Comparison of ENCODE assay signal across 8 cellular contexts in the genomic region with DNA sequence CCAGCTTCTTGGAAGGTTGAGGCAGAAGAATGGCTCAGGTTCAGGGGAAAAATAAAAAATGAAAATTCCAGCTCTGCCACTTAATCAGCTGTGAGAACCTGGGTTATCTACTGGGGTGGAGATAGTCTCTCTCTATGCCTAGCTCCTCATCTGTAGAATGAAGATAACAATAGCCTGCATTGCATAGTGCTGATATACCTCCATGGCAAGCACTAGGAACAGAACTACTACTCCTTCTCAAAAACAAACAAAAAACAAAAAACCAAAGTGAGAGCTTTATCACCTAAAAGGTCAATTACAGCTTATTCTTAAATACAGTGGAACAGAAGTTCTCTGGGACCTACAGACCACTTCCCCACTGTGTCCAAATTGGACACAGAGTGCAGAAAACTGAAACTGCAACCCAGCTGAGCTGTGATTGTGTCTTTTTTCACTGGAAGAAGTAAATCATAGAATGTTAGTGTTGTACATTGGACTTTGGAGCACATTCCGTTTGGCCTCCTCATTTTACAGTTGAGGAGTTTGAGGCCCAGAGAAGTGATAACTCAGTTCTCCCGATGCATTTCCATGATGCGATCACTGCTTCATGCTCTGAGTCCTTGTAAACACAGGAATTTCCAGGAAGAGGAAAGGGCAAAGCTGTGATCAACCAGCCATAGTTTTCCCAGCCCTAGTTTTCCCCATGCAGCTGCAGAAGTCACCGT. TPM values are rescaled to one million over a fixed set of nuclear protein-coding genes. Genes with fewer than 3 reads are reported as not detected.
DNase-seq lines count a peak whose midpoint lies in the region; ATAC-seq and TF ChIP-seq lines count a peak whose summit lies in the region.

No MANE protein-coding gene starts in this region.

- intact Hi-C loops in heart left ventricle (cut with DNase I), result loop anchor here (1.0 to 10.0 kb wide), 20 partner anchors 190 to 775 kb away; partner anchors contain the start of gene PDE7B (in 1 of the 10)
- intact Hi-C loops in aorta (cut with DNase I), result loop anchor here (2.0 to 10.0 kb wide), 4 partner anchors 690 to 774 kb away; no protein-coding TSS in a partner anchor

- H3K27me3 ChIP-seq in heart left ventricle (no peaks in the 10 kb centered on the region), right atrium auricular region (no peaks in the 10 kb centered on the region), RWPE2 (ENCODE audit: insufficient read depth, poor library complexity, severe bottlenecking) (no peaks in the 10 kb centered on the region), aorta (ENCODE audit: control insufficient read depth in 1 of 2, insufficient read depth in 2 of 2, low read length in 1 of 2) (no peaks in the 10 kb centered on the region)

- peaks cover 0 to 8% of the 10 kb centered on the region in 2 donors for H3K4me1 Mint-ChIP-seq in immature natural killer cell

- no peak for TF ChIP-seq CTCF in heart left ventricle (IDR thresholded peaks at IDR 0.05)
- no peak for TF ChIP-seq CTCF in right atrium auricular region (IDR thresholded peaks at IDR 0.05)
- TF ChIP-seq CTCF in RWPE2 (IDR thresholded peaks at IDR 0.05; ENCODE audit: poor library complexity, severe bottlenecking), result no peak

- no peaks in the 10 kb centered on the region for H3K36me3 Mint-ChIP-seq in immature natural killer cell

- DNase-seq in heart left ventricle (no peak), right atrium auricular region (ENCODE audit: low spot score) (no peak), RWPE2 (ENCODE audit: low spot score) (no peak), immature natural killer cell (no peak), aorta (no peak), NCI-H2196 (lab: John Stamatoyannopoulos, UW; ENCODE audit: unreplicated experiment) (no peak), NCI-H510A treated with DMSO at 0.1 percent for 48 hours (lab: John Stamatoyannopoulos, UW) (no peak), SW480 (ENCODE audit: low spot score) (no peak)

- no peak for TF ChIP-seq POLR2A in heart left ventricle (IDR thresholded peaks at IDR 0.05)

- peaks cover 0 to 1% (median 0%) of the 10 kb centered on the region in 6 donors for H3K9me3 Mint-ChIP-seq in immature natural killer cell

- H3K4me3 ChIP-seq in heart left ventricle (peak overlapping the region in 9 of 12 donors; percentile 16 to 49 (median 27)), right atrium auricular region (peak overlapping the region in 1 of 2 donors; percentile 7), RWPE2 (ENCODE audit: severe bottlenecking) (no peak overlapping the region), aorta (ENCODE audit: low read length in 2 of 2) (peak overlapping the region in 1 of 2 donors; percentile 59)

- H3K4me1 ChIP-seq in heart left ventricle, result peaks cover 0 to 34% (median 2%) of the 10 kb centered on the region in 12 donors
- no peaks in the 10 kb centered on the region for H3K4me1 ChIP-seq in right atrium auricular region
- H3K4me1 ChIP-seq in RWPE2 (ENCODE audit: insufficient read depth, poor library complexity, severe bottlenecking), result peaks cover 5% of the 10 kb centered on the region
- H3K4me1 ChIP-seq in aorta (ENCODE audit: control insufficient read depth in 1 of 2, insufficient read depth in 2 of 2, low read length in 2 of 2), result no peaks in the 10 kb centered on the region

- H3K9me3 ChIP-seq in heart left ventricle (peaks cover 0 to 4% (median 0%) of the 10 kb centered on the region in 12 donors), right atrium auricular region (no peaks in the 10 kb centered on the region), RWPE2 (ENCODE audit: severe bottlenecking) (no peaks in the 10 kb centered on the region), aorta (ENCODE audit: control insufficient read depth, low read length) (no peaks in the 10 kb centered on the region)

- H3K36me3 ChIP-seq in heart left ventricle, result no peaks in the 10 kb centered on the region
- no peaks in the 10 kb centered on the region for H3K36me3 ChIP-seq in right atrium auricular region
- peaks cover 5% of the 10 kb centered on the region; the same call in 1 of the 2 replicates for H3K36me3 ChIP-seq in RWPE2 (ENCODE audit: low read depth)
- no peaks in the 10 kb centered on the region for H3K36me3 ChIP-seq in aorta (ENCODE audit: control insufficient read depth in 1 of 2, insufficient read depth in 2 of 2, low read length in 1 of 2)

- H3K27me3 Mint-ChIP-seq in immature natural killer cell (ENCODE audit: low read depth in 3 of 3), result peaks cover 0 to 2% (median 0%) of the 10 kb centered on the region in 3 donors

- 81 to 95% (median 86%) methylated on average over 4 of the region's 4 CpGs for WGBS in heart left ventricle, 4 donors
- WGBS in aorta, 2 donors, result 88 to 89% methylated on average over 4 of the region's 4 CpGs

- peak overlapping the region in 3 of 6 donors; percentile 6 to 58 (median 22) for H3K27ac Mint-ChIP-seq in immature natural killer cell

- peak overlapping the region; percentile 51 to 74 (median 71) for H3K4me3 Mint-ChIP-seq in immature natural killer cell

- H3K27ac ChIP-seq in heart left ventricle, result peak overlapping the region in 4 of 12 donors; percentile 3 to 39 (median 16)
- H3K27ac ChIP-seq in right atrium auricular region, result no peak overlapping the region
- no peak overlapping the region for H3K27ac ChIP-seq in RWPE2 (ENCODE audit: poor library complexity, severe bottlenecking)
- H3K27ac ChIP-seq in aorta (ENCODE audit: low read depth in 1 of 2, low read length in 2 of 2), result no peak overlapping the region

- ATAC-seq in heart left ventricle (peak in 3 of 4 donors; percentile 18 to 36 (median 30)), RWPE2 (ENCODE audit: low read depth) (peak; percentile 31; the same call in 2 of the 3 replicates), aorta (ENCODE audit: low FRiP score) (peak; percentile 33)

RNA-seq across cellular contexts. Expression of gene MTFR2, which starts 23.3 kb away (rescaled TPM):
- total RNA-seq in heart left ventricle (1 to 10 TPM in 1 of 9 donors, under 1 TPM in 3, not detected in 5; 0.15 to 1.0 (median 0.34) TPM), right atrium auricular region (under 1 TPM in 1 of 2 donors, not detected in 1; 0.70 TPM), aorta (under 1 TPM; 0.39 to 0.60 TPM)
- polyA plus RNA-seq in heart left ventricle (under 1 TPM in 1 of 2 donors, not detected in 1; 0.21 TPM), immature natural killer cell (under 1 TPM in 2 of 3 donors, not detected in 1; 0.51 to 0.62 TPM), aorta (under 1 TPM in 1 of 2 donors, not detected in 1; 0.56 TPM)
